In the genomic region with DNA sequence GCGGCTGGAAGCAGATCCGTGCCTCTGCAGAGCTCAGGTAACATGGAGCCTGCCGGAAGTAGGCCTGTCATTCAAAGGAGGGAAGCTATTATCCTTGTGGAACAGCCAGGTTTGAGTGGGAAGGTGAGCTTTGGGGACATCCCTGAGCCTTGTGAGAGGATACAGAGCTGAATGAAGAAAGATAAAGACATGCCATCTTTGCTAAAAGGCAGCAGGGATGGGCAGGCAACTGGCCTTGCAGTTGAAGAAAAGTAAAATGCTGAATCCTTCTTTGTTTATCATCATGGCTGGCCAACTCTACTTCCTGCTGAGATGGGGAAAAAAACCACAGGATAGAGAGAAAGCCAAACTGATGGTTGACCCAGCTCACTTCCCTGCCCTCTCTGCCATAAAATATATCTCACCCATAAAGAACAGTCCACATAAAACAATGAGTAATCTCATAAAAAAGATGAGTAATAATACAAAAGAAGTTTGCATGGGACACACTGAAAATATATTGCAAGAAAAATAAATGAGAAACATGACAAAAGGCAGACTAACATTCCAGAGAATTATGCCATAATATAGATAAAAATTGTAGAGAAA, we compare ENCODE assay signal across 9 cellular contexts.
DNase-seq lines count a peak whose midpoint lies in the region; ATAC-seq and TF ChIP-seq lines count a peak whose summit lies in the region.
"Had no signal": no experiment of that assay in that cellular context is flagged by ENCODE, and none has a peak within 500 bp of the region (broad histone marks: within the 10 kb centered on the region; RNA-seq: fewer than 3 reads in every experiment).

No MANE protein-coding gene starts in this region.

- H3K9me3 Mint-ChIP-seq in stimulated activated memory B cell treated with anti-CD40 and anti-IgM and Interleukin-4, amounts not matched to agents 10 μg/mL and 1 μg/mL and 100 μg/mL, for 72 hours: no peaks in the 10 kb centered on the region

- DNase-seq in HCEC 1CT (peak; percentile 77), RPMI7951 (ENCODE audit: low read depth) (peak; percentile 85), fibroblast of gingiva (ENCODE audit: low read depth) (peak; percentile 45), cerebellum (ENCODE audit: low spot score) (no peak), ascending aorta (ENCODE audit: low spot score in 2 of 2) (no peak), activated gamma-delta T cell treated with Interleukin-2 at 50 U/mL for 16 hours (no peak)
- DNase-seq: KG1, NCI-H748 treated with DMSO at 0.1 percent for 48 hours had no signal

- no peaks in the 10 kb centered on the region for H3K4me1 ChIP-seq in ascending aorta

- H3K36me3 ChIP-seq in ascending aorta: no peaks in the 10 kb centered on the region

- H3K27ac ChIP-seq in ascending aorta: no peak overlapping the region

- H3K4me3 Mint-ChIP-seq in stimulated activated memory B cell treated with anti-CD40 and anti-IgM and Interleukin-4, amounts not matched to agents 10 μg/mL and 1 μg/mL and 100 μg/mL, for 72 hours: no peak overlapping the region

- ATAC-seq in stimulated activated memory B cell treated with anti-CD40 and anti-IgM and Interleukin-4, amounts not matched to agents 10 μg/mL and 1 μg/mL and 100 μg/mL, for 72 hours: no peak

- no peak overlapping the region for H3K4me3 ChIP-seq in ascending aorta

- no peaks in the 10 kb centered on the region for H3K27me3 Mint-ChIP-seq in stimulated activated memory B cell treated with anti-CD40 and anti-IgM and Interleukin-4, amounts not matched to agents 10 μg/mL and 1 μg/mL and 100 μg/mL, for 72 hours

- intact Hi-C loops in ascending aorta (cut with DNase I): no loop called here

- peak overlapping the region; percentile 57 for H3K27ac Mint-ChIP-seq in stimulated activated memory B cell treated with anti-CD40 and anti-IgM and Interleukin-4, amounts not matched to agents 10 μg/mL and 1 μg/mL and 100 μg/mL, for 72 hours

- H3K4me1 Mint-ChIP-seq in stimulated activated memory B cell treated with anti-CD40 and anti-IgM and Interleukin-4, amounts not matched to agents 10 μg/mL and 1 μg/mL and 100 μg/mL, for 72 hours: peaks cover 18% of the 10 kb centered on the region

- no peak for TF ChIP-seq CTCF in ascending aorta (IDR thresholded peaks at IDR 0.05)

- H3K27me3 ChIP-seq in ascending aorta: no peaks in the 10 kb centered on the region

- H3K9me3 ChIP-seq in ascending aorta: no peaks in the 10 kb centered on the region

- H3K36me3 Mint-ChIP-seq in stimulated activated memory B cell treated with anti-CD40 and anti-IgM and Interleukin-4, amounts not matched to agents 10 μg/mL and 1 μg/mL and 100 μg/mL, for 72 hours: no peaks in the 10 kb centered on the region

Comparison
In these comparisons a context has a peak if more than half of its experiments do, and no peak if none do; other contexts are left out.
1. DNase-seq: peak in HCEC 1CT (single experiment), RPMI7951 (single experiment) and fibroblast of gingiva (single experiment); none in cerebellum (single experiment), ascending aorta (0 of 2) and activated gamma-delta T cell treated with Interleukin-2 at 50 U/mL for 16 hours (single experiment).